Comparison of ENCODE assay signal across 33 cellular contexts in genomic region chr7:119905495-119905894, GRCh38.
"Had no signal": no experiment of that assay in that cellular context is flagged by ENCODE, and none has a peak within 500 bp of the region (broad histone marks: within the 10 kb centered on the region; RNA-seq: fewer than 3 reads in every experiment).

No MANE protein-coding gene starts in this region.

- H3K27me3 ChIP-seq: MG63 had no signal

- DNase-seq: Karpas-422, Kasumi-1, MG63, MM.1S, MV-4-11, NCI-H1048, NCI-H1092, NCI-H1092 treated with DMSO at 0.1 percent for 48 hours, NCI-H1105, NCI-H1105 treated with DMSO at 0.1 percent for 48 hours, NCI-H1417 treated with DMSO at 0.1 percent for 48 hours, NCI-H1436, NCI-H1436 treated with DMSO at 0.1 percent for 48 hours, NCI-H146, NCI-H1694, NCI-H1694 treated with DMSO at 0.1 percent for 48 hours, NCI-H187, NCI-H187 treated with DMSO at 0.1 percent for 48 hours, NCI-H1930, NCI-H2029, NCI-H2029 treated with DMSO at 0.1 percent for 48 hours, NCI-H2081, NCI-H2081 treated with DMSO at 0.1 percent for 48 hours, NCI-H2107, NCI-H2171, NCI-H2171 treated with DMSO at 0.1 percent for 48 hours, NCI-H2227 treated with DMSO at 0.1 percent for 48 hours, NCI-H226, NCI-H345, NCI-H446, NCI-H510A, NCI-H510A treated with DMSO at 0.1 percent for 48 hours, NCI-H524 had no signal

- H3K4me3 ChIP-seq: MG63 had no signal

- H3K36me3 ChIP-seq: MG63 had no signal

- H3K9me3 ChIP-seq: MG63 had no signal
